9 cellular contexts compared by ENCODE assay signal in genomic region chr4:81314196-81314896, GRCh38.
DNase-seq lines count a peak whose midpoint lies in the region; ATAC-seq and TF ChIP-seq lines count a peak whose summit lies in the region.
"Had no signal": no experiment of that assay in that cellular context is flagged by ENCODE, and none has a peak within 500 bp of the region (broad histone marks: within the 10 kb centered on the region; RNA-seq: fewer than 3 reads in every experiment).

No MANE protein-coding gene starts in this region.

- H3K4me2 ChIP-seq in smooth muscle cell = peak overlapping the region; percentile 42

- no peaks in the 10 kb centered on the region for H4K20me1 ChIP-seq in smooth muscle cell (ENCODE audit: low read depth)

- no peak for TF ChIP-seq POLR2A in spleen (IDR thresholded peaks at IDR 0.05)

- H3K36me3 ChIP-seq in smooth muscle cell (ENCODE audit: low read depth) (no peaks in the 10 kb centered on the region), psoas muscle (ENCODE audit: insufficient read depth in 1 of 2, low read depth in 1 of 2) (no peaks in the 10 kb centered on the region), spleen (no peaks in the 10 kb centered on the region)

- H3K4me3 ChIP-seq in smooth muscle cell (no peak overlapping the region), psoas muscle (no peak overlapping the region), spleen (no peak overlapping the region)

- TF ChIP-seq CTCF in smooth muscle cell (IDR thresholded peaks at IDR 0.05; ENCODE audit: borderline replicate concordance, insufficient read depth, poor library complexity, severe bottlenecking) (no peak), psoas muscle (IDR thresholded peaks at IDR 0.05) (no peak), spleen (IDR thresholded peaks at IDR 0.05 in 8 of 11, conservative IDR thresholded peaks at IDR 0.05 in 3 of 11) (no peak)

- DNase-seq in NCI-H345 (lab: John Stamatoyannopoulos, UW) (peak; percentile 68), fibroblast of peridontal ligament (ENCODE audit: extremely low read depth) (peak; percentile 60), smooth muscle cell (lab: John Stamatoyannopoulos, UW; ENCODE audit: unreplicated experiment) (no peak), SK-N-DZ (ENCODE audit: low spot score) (no peak), psoas muscle (no peak), spleen (no peak)
- DNase-seq: trophoblast cell had no signal

- no peaks in the 10 kb centered on the region for H3F3A ChIP-seq in smooth muscle cell (ENCODE audit: low read depth)

- intact Hi-C loops in psoas muscle (cut with DNase I) (no loop called here), spleen (cut with DNase I; ENCODE audit: low total_unique reads) (no loop called here)

- no peaks in the 10 kb centered on the region for H3K4me1 ChIP-seq in smooth muscle cell (ENCODE audit: low read depth)
- no peaks in the 10 kb centered on the region for H3K4me1 ChIP-seq in psoas muscle
- no peaks in the 10 kb centered on the region for H3K4me1 ChIP-seq in spleen

- H3K9ac ChIP-seq in smooth muscle cell (ENCODE audit: low read depth) = no peak overlapping the region

- H3K79me2 ChIP-seq in smooth muscle cell (ENCODE audit: low read depth) = no peaks in the 10 kb centered on the region

- peak; percentile 52 for ATAC-seq in GM19438 (IDR thresholded peaks at IDR 0.05; ENCODE audit: low read depth, unreplicated experiment)
- no peak for ATAC-seq in psoas muscle
- no peak for ATAC-seq in GM19463 (IDR thresholded peaks at IDR 0.05; ENCODE audit: unreplicated experiment)

- WGBS in smooth muscle cell (ENCODE audit: low lambda C conversion rate) = 57% methylated on average over 6 of the region's 6 CpGs
- WGBS in psoas muscle, 3 donors = 43 to 47% (median 44%) methylated on average over 6 of the region's 6 CpGs
- WGBS in spleen, 5 donors = 44 to 54% (median 49%) methylated on average over 6 of the region's 6 CpGs

- H3K9me3 ChIP-seq in smooth muscle cell (replicated peaks; ENCODE audit: low read depth) (no peaks in the 10 kb centered on the region), psoas muscle (no peaks in the 10 kb centered on the region), spleen (no peaks in the 10 kb centered on the region)

- H3K27me3 ChIP-seq in smooth muscle cell (ENCODE audit: low read depth) (no peaks in the 10 kb centered on the region), psoas muscle (ENCODE audit: insufficient read depth in 3 of 3, low read length in 2 of 3) (no peaks in the 10 kb centered on the region), spleen (replicated peaks in 1 of 7) (peaks cover 0 to 1% (median 0%) of the 10 kb centered on the region in 7 donors)

- H3K27ac ChIP-seq in smooth muscle cell (ENCODE audit: low read depth) = no peak overlapping the region
- no peak overlapping the region for H3K27ac ChIP-seq in psoas muscle
- H3K27ac ChIP-seq in spleen = no peak overlapping the region

- H2AFZ ChIP-seq in smooth muscle cell (ENCODE audit: low read depth) = no peak overlapping the region

Comparison
In these comparisons a context has a peak if more than half of its experiments do, and no peak if none do; other contexts are left out.
1. DNase-seq: peak in NCI-H345 (single experiment) and fibroblast of peridontal ligament (single experiment); none in smooth muscle cell (single experiment), SK-N-DZ (single experiment), psoas muscle (0 of 2) and spleen (single experiment).